ENCODE assay signal across 8 cellular contexts in genomic region chr14:73237219-73237785, GRCh38. TPM values are rescaled to one million over a fixed set of nuclear protein-coding genes. Genes with fewer than 3 reads are reported as not detected.
A peak's percentile ranks its signal among the peaks of the same experiment; 100 is the strongest.
DNase-seq lines count a peak whose midpoint lies in the region; ATAC-seq, FAIRE-seq and TF ChIP-seq lines count a peak whose summit lies in the region.

A gene with protein sequence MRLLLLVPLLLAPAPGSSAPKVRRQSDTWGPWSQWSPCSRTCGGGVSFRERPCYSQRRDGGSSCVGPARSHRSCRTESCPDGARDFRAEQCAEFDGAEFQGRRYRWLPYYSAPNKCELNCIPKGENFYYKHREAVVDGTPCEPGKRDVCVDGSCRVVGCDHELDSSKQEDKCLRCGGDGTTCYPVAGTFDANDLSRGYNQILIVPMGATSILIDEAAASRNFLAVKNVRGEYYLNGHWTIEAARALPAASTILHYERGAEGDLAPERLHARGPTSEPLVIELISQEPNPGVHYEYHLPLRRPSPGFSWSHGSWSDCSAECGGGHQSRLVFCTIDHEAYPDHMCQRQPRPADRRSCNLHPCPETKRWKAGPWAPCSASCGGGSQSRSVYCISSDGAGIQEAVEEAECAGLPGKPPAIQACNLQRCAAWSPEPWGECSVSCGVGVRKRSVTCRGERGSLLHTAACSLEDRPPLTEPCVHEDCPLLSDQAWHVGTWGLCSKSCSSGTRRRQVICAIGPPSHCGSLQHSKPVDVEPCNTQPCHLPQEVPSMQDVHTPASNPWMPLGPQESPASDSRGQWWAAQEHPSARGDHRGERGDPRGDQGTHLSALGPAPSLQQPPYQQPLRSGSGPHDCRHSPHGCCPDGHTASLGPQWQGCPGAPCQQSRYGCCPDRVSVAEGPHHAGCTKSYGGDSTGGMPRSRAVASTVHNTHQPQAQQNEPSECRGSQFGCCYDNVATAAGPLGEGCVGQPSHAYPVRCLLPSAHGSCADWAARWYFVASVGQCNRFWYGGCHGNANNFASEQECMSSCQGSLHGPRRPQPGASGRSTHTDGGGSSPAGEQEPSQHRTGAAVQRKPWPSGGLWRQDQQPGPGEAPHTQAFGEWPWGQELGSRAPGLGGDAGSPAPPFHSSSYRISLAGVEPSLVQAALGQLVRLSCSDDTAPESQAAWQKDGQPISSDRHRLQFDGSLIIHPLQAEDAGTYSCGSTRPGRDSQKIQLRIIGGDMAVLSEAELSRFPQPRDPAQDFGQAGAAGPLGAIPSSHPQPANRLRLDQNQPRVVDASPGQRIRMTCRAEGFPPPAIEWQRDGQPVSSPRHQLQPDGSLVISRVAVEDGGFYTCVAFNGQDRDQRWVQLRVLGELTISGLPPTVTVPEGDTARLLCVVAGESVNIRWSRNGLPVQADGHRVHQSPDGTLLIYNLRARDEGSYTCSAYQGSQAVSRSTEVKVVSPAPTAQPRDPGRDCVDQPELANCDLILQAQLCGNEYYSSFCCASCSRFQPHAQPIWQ (plus strand): TSS chr14:73237506. CDS start chr14:73239779, 2,273 bp downstream.

- no peaks in the 10 kb centered on the region for H3K36me3 ChIP-seq in pancreas

- FAIRE-seq in pancreas (lab: Jason Lieb, UNC) = no peak

- 13 to 18% methylated on average over 23 to 48 of the region's 48 CpGs for WGBS in pancreas, 2 donors

- peak within 1 kb of the TSS; percentile 13 to 32 for H3K4me3 ChIP-seq in foreskin fibroblast (ENCODE audit: low read depth in 1 of 2, low read length in 2 of 2)
- peak within 1 kb of the TSS; percentile 29 to 60 (median 34) for H3K4me3 ChIP-seq in pancreas

- intact Hi-C loops in pancreas (cut with DNase I) = no loop called here

- H3K4me1 Mint-ChIP-seq in activated T-cell treated with anti-CD3 and anti-CD28 coated beads, Interleukin-2, amount 50 U/mL, for 4 hours (ENCODE audit: low read depth) = peaks cover 12% of the 10 kb centered on the region
- H3K4me1 Mint-ChIP-seq in T-helper 17 cell = peaks cover 16% of the 10 kb centered on the region

- peaks cover 0 to 10% (median 7%) of the 10 kb centered on the region in 3 donors for H3K4me1 ChIP-seq in pancreas

- no peak within 1 kb of the TSS for H3K27ac Mint-ChIP-seq in T-helper 17 cell

- H3K9me3 Mint-ChIP-seq in activated T-cell treated with anti-CD3 and anti-CD28 coated beads, Interleukin-2, amount 50 U/mL, for 4 hours = no peaks in the 10 kb centered on the region

- peak within 1 kb of the TSS in 1 of 4 donors; percentile 46 for H3K27ac ChIP-seq in pancreas

- TF ChIP-seq CTCF in foreskin fibroblast (IDR thresholded peaks at IDR 0.05; ENCODE audit: low read depth, low read length) (no peak), pancreas (IDR thresholded peaks at IDR 0.05) (no peak)

- no peak for DNase-seq in activated T-cell treated with anti-CD3 and anti-CD28 coated beads, Interleukin-2, amount 50 U/mL, for 4 hours
- DNase-seq in activated T-cell treated with anti-CD3 and anti-CD28 coated beads, Interleukin-2, amount 50 U/mL, for 1 hour = no peak
- DNase-seq in T-helper 17 cell (no peak), foreskin fibroblast (peak in 1 of 2 donors; percentile 45), pancreas (peak in 2 of 6 donors; percentile 47 to 58), SK-N-DZ (ENCODE audit: low spot score) (no peak)

- ATAC-seq in activated T-cell treated with anti-CD3 and anti-CD28 coated beads, Interleukin-2, amount 50 U/mL, for 4 hours = peak; percentile 36 to 39
- ATAC-seq in T-helper 17 cell (peak; percentile 43), pancreas (peak; percentile 22 to 55 (median 42)), GM18867 (IDR thresholded peaks at IDR 0.05; ENCODE audit: unreplicated experiment) (no peak), HG02623 (IDR thresholded peaks at IDR 0.05; ENCODE audit: unreplicated experiment) (no peak)

- peak within 1 kb of the TSS; percentile 62 for H3K4me3 Mint-ChIP-seq in activated T-cell treated with anti-CD3 and anti-CD28 coated beads, Interleukin-2, amount 50 U/mL, for 4 hours
- H3K4me3 Mint-ChIP-seq in T-helper 17 cell = peak within 1 kb of the TSS; percentile 93

- peaks cover 75% of the 10 kb centered on the region for H3K27me3 Mint-ChIP-seq in activated T-cell treated with anti-CD3 and anti-CD28 coated beads, Interleukin-2, amount 50 U/mL, for 4 hours (ENCODE audit: low read depth)
- H3K27me3 Mint-ChIP-seq in T-helper 17 cell = peaks cover 82% of the 10 kb centered on the region

- H3K27me3 ChIP-seq in pancreas = peaks cover 0 to 11% (median 0%) of the 10 kb centered on the region in 4 donors

- H3K9me3 ChIP-seq in T-helper 17 cell (ENCODE audit: control insufficient read depth, low read length, poor library complexity, severe bottlenecking) (no peaks in the 10 kb centered on the region), pancreas (no peaks in the 10 kb centered on the region)

- H3K36me3 Mint-ChIP-seq in activated T-cell treated with anti-CD3 and anti-CD28 coated beads, Interleukin-2, amount 50 U/mL, for 4 hours (ENCODE audit: insufficient read depth) = no peaks in the 10 kb centered on the region
- H3K36me3 Mint-ChIP-seq in T-helper 17 cell (ENCODE audit: low read depth) = peaks cover 11% of the 10 kb centered on the region

RNA-seq across cellular contexts. Expression of the gene that starts here (rescaled TPM):
- under 1 TPM; 0.08 to 0.19 (median 0.18) TPM for total RNA-seq in activated T-cell treated with anti-CD3 and anti-CD28 coated beads, Interleukin-2, amount 50 U/mL, for 4 hours
- total RNA-seq in T-helper 17 cell = not detected
- total RNA-seq in pancreas = 10 to 100 TPM in 1 of 6 donors, 1 to 10 TPM in 5; 1.1 to 18.3 (median 2.9) TPM
- 1 to 10 TPM; 2.9 to 6.6 TPM for polyA plus RNA-seq in pancreas
- polyA plus RNA-seq in SK-N-DZ (2014; cell fraction: cytosol; rRNA removed) = 0.13 TPM in 1 of 2 replicates, not detected in the other
- 0.44 and 0.53 TPM in 2 replicates for polyA plus RNA-seq in SK-N-DZ (2014; cell fraction: nucleus; rRNA removed)

Comparison
In these comparisons a context has a peak if more than half of its experiments do, and no peak if none do; other contexts are left out.
1. Peak in ATAC-seq in activated T-cell treated with anti-CD3 and anti-CD28 coated beads, Interleukin-2, amount 50 U/mL, for 4 hours; RNA of the gene not detected or under 1 TPM.
2. Peak in ATAC-seq in T-helper 17 cell; RNA of the gene not detected or under 1 TPM.
3. ATAC-seq: peak in pancreas (4 of 4); none in GM18867 (single experiment) and HG02623 (single experiment).